18 cellular contexts compared by ENCODE assay signal in the genomic region with DNA sequence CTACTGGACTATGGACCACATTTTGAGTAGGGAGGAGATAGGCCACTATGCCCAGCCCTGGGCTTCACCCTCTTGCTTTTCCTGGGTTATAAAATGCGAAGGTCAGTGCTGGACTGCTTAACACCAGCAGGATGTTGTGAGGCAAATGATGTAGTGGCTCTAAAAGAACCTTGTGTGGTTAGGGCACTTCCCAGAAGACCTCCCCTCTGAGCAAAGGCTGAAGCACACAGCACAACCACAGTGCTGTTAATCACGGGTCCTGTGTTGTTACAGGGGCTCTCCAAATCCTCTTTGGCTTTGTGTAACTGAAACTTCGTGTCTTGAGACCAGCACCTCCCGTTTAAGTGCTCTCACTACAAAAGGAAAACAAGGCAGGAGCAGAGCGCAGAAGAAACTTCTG.
"Had no signal": no experiment of that assay in that cellular context is flagged by ENCODE, and none has a peak within 500 bp of the region (broad histone marks: within the 10 kb centered on the region; RNA-seq: fewer than 3 reads in every experiment).

No MANE protein-coding gene starts in this region.

- H3K27me3 Mint-ChIP-seq: type B pancreatic cell had no signal

- ATAC-seq: effector memory CD8-positive, alpha-beta T cell; gastrocnemius medialis; heart right ventricle; stimulated activated naive B cell treated with anti-CD40 and anti-IgM and Interleukin-4, amounts not matched to agents 10 μg/mL and 1 μg/mL and 100 μg/mL, for 72 hours had no signal

- H3K27ac Mint-ChIP-seq: dendritic cell treated with granulocyte-macrophage colony-stimulating factor and Interleukin-4, amounts not matched to agents 40 ng/mL and 50 ng/mL, for 4 days; effector memory CD8-positive, alpha-beta T cell; naive B cell; stimulated activated naive B cell treated with anti-CD40 and anti-IgM and Interleukin-4, amounts not matched to agents 10 μg/mL and 1 μg/mL and 100 μg/mL, for 72 hours; type B pancreatic cell had no signal

- DNase-seq: effector memory CD8-positive, alpha-beta T cell; gastrocnemius medialis; heart right ventricle; hypothalamus; kidney glomerular epithelial cell; mesendoderm; naive B cell; ovary; sigmoid colon; stimulated activated CD4-positive, alpha-beta T cell treated with anti-CD3 and anti-CD28 coated beads, Interleukin-2, amount 100 ng/mL, for 24 hours; stimulated activated CD4-positive, alpha-beta T cell treated with anti-CD3 and anti-CD28 coated beads, Interleukin-4, amount 100 ng/mL, for 4 hours; stimulated activated naive B cell treated with anti-CD40 and anti-IgM and Interleukin-4, amounts not matched to agents 10 μg/mL and 1 μg/mL and 100 μg/mL, for 72 hours had no signal

- H3K4me1 Mint-ChIP-seq: stimulated activated naive B cell treated with anti-CD40 and anti-IgM and Interleukin-4, amounts not matched to agents 10 μg/mL and 1 μg/mL and 100 μg/mL, for 72 hours had no signal

- H3K4me3 Mint-ChIP-seq: dendritic cell treated with granulocyte-macrophage colony-stimulating factor and Interleukin-4, amounts not matched to agents 40 ng/mL and 50 ng/mL, for 4 days; effector memory CD8-positive, alpha-beta T cell; naive B cell; stimulated activated naive B cell treated with anti-CD40 and anti-IgM and Interleukin-4, amounts not matched to agents 10 μg/mL and 1 μg/mL and 100 μg/mL, for 72 hours; type B pancreatic cell had no signal

- H3K4me3 ChIP-seq: esophagus muscularis mucosa, gastrocnemius medialis, heart right ventricle, ovary, right atrium auricular region, sigmoid colon, skin epidermis had no signal

- H3K27ac ChIP-seq: epithelial cell of prostate, esophagus muscularis mucosa, gastrocnemius medialis, heart right ventricle, ovary, right atrium auricular region, skin epidermis had no signal

- H3K27me3 ChIP-seq: esophagus muscularis mucosa, gastrocnemius medialis, heart right ventricle, ovary, right atrium auricular region, sigmoid colon had no signal

- H3K9me3 Mint-ChIP-seq: dendritic cell treated with granulocyte-macrophage colony-stimulating factor and Interleukin-4, amounts not matched to agents 40 ng/mL and 50 ng/mL, for 4 days; effector memory CD8-positive, alpha-beta T cell; naive B cell; stimulated activated naive B cell treated with anti-CD40 and anti-IgM and Interleukin-4, amounts not matched to agents 10 μg/mL and 1 μg/mL and 100 μg/mL, for 72 hours; type B pancreatic cell had no signal

- H3K36me3 ChIP-seq: esophagus muscularis mucosa, gastrocnemius medialis, heart right ventricle, ovary, right atrium auricular region, sigmoid colon had no signal

- H3K9me3 ChIP-seq: esophagus muscularis mucosa, gastrocnemius medialis, heart right ventricle, ovary, right atrium auricular region, sigmoid colon had no signal

- H3K36me3 Mint-ChIP-seq: naive B cell; stimulated activated naive B cell treated with anti-CD40 and anti-IgM and Interleukin-4, amounts not matched to agents 10 μg/mL and 1 μg/mL and 100 μg/mL, for 72 hours; type B pancreatic cell had no signal
